Comparison of ENCODE assay signal across 18 cellular contexts in the genomic region with DNA sequence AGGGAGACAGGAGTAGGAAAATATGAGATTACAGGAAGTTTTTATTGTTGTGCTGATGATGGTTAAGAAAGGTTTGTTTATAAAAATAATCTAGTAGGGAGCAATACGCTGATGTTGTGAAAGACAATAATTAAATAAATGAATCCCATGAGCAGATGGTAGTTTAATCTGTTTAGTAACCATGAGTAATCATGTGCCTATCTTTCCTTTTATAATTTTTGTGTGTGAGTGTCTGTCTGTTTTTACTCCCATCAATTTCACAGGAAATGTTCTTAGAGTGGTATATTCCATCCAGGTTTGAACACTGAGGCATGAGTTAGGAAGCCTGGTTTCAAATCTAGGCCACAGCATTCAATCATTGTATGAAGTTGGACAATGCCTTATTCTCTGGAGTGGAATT.
DNase-seq lines count a peak whose midpoint lies in the region; ATAC-seq and TF ChIP-seq lines count a peak whose summit lies in the region.
"Had no signal": no experiment of that assay in that cellular context is flagged by ENCODE, and none has a peak within 500 bp of the region (broad histone marks: within the 10 kb centered on the region; RNA-seq: fewer than 3 reads in every experiment).

No MANE protein-coding gene starts in this region.

- TF ChIP-seq POLR2A in spleen (IDR thresholded peaks at IDR 0.05), result no peak

- H3F3A ChIP-seq in SK-N-SH (replicated peaks; ENCODE audit: insufficient read depth), result no peaks in the 10 kb centered on the region

- no peak overlapping the region for H2AFZ ChIP-seq in SK-N-SH (ENCODE audit: low read depth)

- no peaks in the 10 kb centered on the region for H3K79me2 ChIP-seq in SK-N-SH (ENCODE audit: insufficient read depth)

- peaks cover 28% of the 10 kb centered on the region for H3K4me1 Mint-ChIP-seq in mesothelial cell of epicardium
- H3K4me1 Mint-ChIP-seq in activated naive CD8-positive, alpha-beta T cell treated with anti-CD3 and anti-CD28 coated beads, Interleukin-2, amount 50 U/mL, for 24 hours, result no peaks in the 10 kb centered on the region

- CTCF ChIA-PET in SK-N-SH (lab: Yijun Ruan, JAX), result interaction anchor here (0.6 to 1.3 kb wide), 2 partner anchors 32 to 249 kb away, joined by 3 read pairs; no protein-coding TSS in a partner anchor

- no peak for ATAC-seq in SK-N-SH treated with all-trans-retinoic acid at 6 μM for 48 hours
- no peak for ATAC-seq in activated naive CD8-positive, alpha-beta T cell treated with anti-CD3 and anti-CD28 coated beads, Interleukin-2, amount 50 U/mL, for 24 hours
- ATAC-seq: A549; CD8-positive, alpha-beta T cell; K562 had no signal

- no peak for DNase-seq in SK-N-SH
- peak; percentile 58 for DNase-seq in G401 (ENCODE audit: low spot score)
- peak; percentile 41 for DNase-seq in NCI-H82 treated with DMSO at 0.1 percent for 48 hours (lab: John Stamatoyannopoulos, UW; ENCODE audit: unreplicated experiment)
- DNase-seq in mesothelial cell of epicardium (ENCODE audit: low spot score in 2 of 2, unreplicated experiment in 2 of 2), result no peak
- no peak for DNase-seq in activated naive CD8-positive, alpha-beta T cell treated with anti-CD3 and anti-CD28 coated beads, Interleukin-2, amount 50 U/mL, for 24 hours
- DNase-seq in NCI-H1048 (lab: John Stamatoyannopoulos, UW), result no peak
- no peak for DNase-seq in spleen
- DNase-seq: Calu3; CD8-positive, alpha-beta T cell; DND-41; EL; GOT3; H7; IMR-90 had no signal

- no peaks in the 10 kb centered on the region for H3K9me2 ChIP-seq in SK-N-SH

- no peak overlapping the region for H3K9ac ChIP-seq in SK-N-SH
- H3K9ac ChIP-seq: BLaER1 treated with 17β-estradiol and CSF1 and Interleukin-3, amounts not matched to agents 10 nM and 100 nM had no signal

- WGBS in SK-N-SH (ENCODE audit: low lambda C conversion rate), result 13% methylated on average over 1 of the region's 1 CpG
- 68 to 92% (median 82%) methylated on average over 1 of the region's 1 CpG for WGBS in spleen, 5 donors

- H3K4me2 ChIP-seq in SK-N-SH, result no peak overlapping the region
- H3K4me2 ChIP-seq: A549; BLaER1 treated with 17β-estradiol and CSF1 and Interleukin-3, amounts not matched to agents 10 nM and 100 nM had no signal

- H3K9me3 ChIP-seq in SK-N-SH (no peaks in the 10 kb centered on the region), spleen (no peaks in the 10 kb centered on the region)
- H3K9me3 ChIP-seq: A549; BLaER1 treated with 17β-estradiol and CSF1 and Interleukin-3, amounts not matched to agents 10 nM and 100 nM had no signal

- peaks cover 4% of the 10 kb centered on the region for H3K9me3 Mint-ChIP-seq in mesothelial cell of epicardium
- no peaks in the 10 kb centered on the region for H3K9me3 Mint-ChIP-seq in activated naive CD8-positive, alpha-beta T cell treated with anti-CD3 and anti-CD28 coated beads, Interleukin-2, amount 50 U/mL, for 24 hours
- H3K9me3 Mint-ChIP-seq: CD8-positive, alpha-beta T cell had no signal

- H3K4me1 ChIP-seq in SK-N-SH (ENCODE audit: control insufficient read depth in 1 of 2, insufficient read depth in 2 of 2, low read depth in 1 of 2, low read length in 1 of 2) (no peaks in the 10 kb centered on the region; a peak in 2 of 4 replicates), spleen (no peaks in the 10 kb centered on the region)
- H3K4me1 ChIP-seq: A549 had no signal

- POLR2A ChIA-PET in SK-N-SH (lab: Yijun Ruan, JAX), result no interaction called here

- no peaks in the 10 kb centered on the region for H3K36me3 ChIP-seq in SK-N-SH (replicated peaks in 1 of 2; ENCODE audit: control insufficient read depth in 1 of 2, insufficient read depth in 2 of 2, low read length in 1 of 2)
- no peaks in the 10 kb centered on the region for H3K36me3 ChIP-seq in spleen
- H3K36me3 ChIP-seq: BLaER1 treated with 17β-estradiol and CSF1 and Interleukin-3, amounts not matched to agents 10 nM and 100 nM had no signal

- intact Hi-C loops in spleen (cut with DNase I; ENCODE audit: low total_unique reads), result no loop called here

- TF ChIP-seq RAD21 in SK-N-SH (IDR thresholded peaks at IDR 0.05; ENCODE audit: low read length), result no peak

- peaks cover 3% of the 10 kb centered on the region for H3K36me3 Mint-ChIP-seq in mesothelial cell of epicardium
- H3K36me3 Mint-ChIP-seq in activated naive CD8-positive, alpha-beta T cell treated with anti-CD3 and anti-CD28 coated beads, Interleukin-2, amount 50 U/mL, for 24 hours (ENCODE audit: low read depth), result no peaks in the 10 kb centered on the region
- H3K36me3 Mint-ChIP-seq: CD8-positive, alpha-beta T cell had no signal

- no peaks in the 10 kb centered on the region for H4K20me1 ChIP-seq in SK-N-SH (ENCODE audit: insufficient read depth)
- H4K20me1 ChIP-seq: BLaER1 treated with 17β-estradiol and CSF1 and Interleukin-3, amounts not matched to agents 10 nM and 100 nM had no signal

- H3K27me3 Mint-ChIP-seq in mesothelial cell of epicardium (ENCODE audit: low read depth), result peaks cover 2% of the 10 kb centered on the region
- no peaks in the 10 kb centered on the region for H3K27me3 Mint-ChIP-seq in activated naive CD8-positive, alpha-beta T cell treated with anti-CD3 and anti-CD28 coated beads, Interleukin-2, amount 50 U/mL, for 24 hours

- H3K4me3 Mint-ChIP-seq in mesothelial cell of epicardium, result no peak overlapping the region
- no peak overlapping the region for H3K4me3 Mint-ChIP-seq in activated naive CD8-positive, alpha-beta T cell treated with anti-CD3 and anti-CD28 coated beads, Interleukin-2, amount 50 U/mL, for 24 hours
- H3K4me3 Mint-ChIP-seq: CD8-positive, alpha-beta T cell had no signal

- no peak for TF ChIP-seq CTCF in SK-N-SH (IDR thresholded peaks at IDR 0.05)
- no peak for TF ChIP-seq CTCF in mesothelial cell of epicardium (IDR thresholded peaks at IDR 0.05; ENCODE audit: unreplicated experiment)
- TF ChIP-seq CTCF in spleen (IDR thresholded peaks at IDR 0.05 in 8 of 11, conservative IDR thresholded peaks at IDR 0.05 in 3 of 11), result no peak

- in situ Hi-C loops in G401 (cut with HindIII; ENCODE audit: low sequenced_read_pairs), result no loop called here

- no peak for TF ChIP-seq EP300 in SK-N-SH (IDR thresholded peaks at IDR 0.05; ENCODE audit: borderline replicate concordance in 1 of 2, low read depth in 1 of 2, low read length in 1 of 2)

- H3K27ac ChIP-seq in SK-N-SH (ENCODE audit: low read depth in 2 of 2, low read length in 1 of 2) (peak overlapping the region in 1 of 2 experiments; percentile 34; a peak in 2 of 4 replicates), spleen (no peak overlapping the region)
- H3K27ac ChIP-seq: A549; BLaER1 treated with 17β-estradiol and CSF1 and Interleukin-3, amounts not matched to agents 10 nM and 100 nM had no signal

- H3K27me3 ChIP-seq in SK-N-SH (ENCODE audit: insufficient read depth) (no peaks in the 10 kb centered on the region), spleen (replicated peaks in 1 of 7) (no peaks in the 10 kb centered on the region)
- H3K27me3 ChIP-seq: BLaER1 treated with 17β-estradiol and CSF1 and Interleukin-3, amounts not matched to agents 10 nM and 100 nM had no signal

- H3K4me3 ChIP-seq in SK-N-SH (ENCODE audit: low read depth in 2 of 2, low read length in 1 of 2) (no peak overlapping the region), spleen (no peak overlapping the region)
- H3K4me3 ChIP-seq: A549; BLaER1 treated with 17β-estradiol and CSF1 and Interleukin-3, amounts not matched to agents 10 nM and 100 nM; K562 had no signal

- H3K27ac Mint-ChIP-seq in mesothelial cell of epicardium, result peak overlapping the region; percentile 51
- H3K27ac Mint-ChIP-seq in activated naive CD8-positive, alpha-beta T cell treated with anti-CD3 and anti-CD28 coated beads, Interleukin-2, amount 50 U/mL, for 24 hours, result no peak overlapping the region
- H3K27ac Mint-ChIP-seq: CD8-positive, alpha-beta T cell had no signal

TF ChIP-seq in SK-N-SH treated with all-trans-retinoic acid at 6 μM for 48 hours, 23 proteins besides CTCF, POLR2A, EP300 and RAD21 (continues in another document):
- TF ChIP-seq TCF4 (CRISPR knock-in tag; IDR thresholded peaks at IDR 0.05; ENCODE audit: borderline replicate concordance), result peak; percentile 44; the same call in 1 of the 2 replicates
- TF ChIP-seq, protein P1, sequence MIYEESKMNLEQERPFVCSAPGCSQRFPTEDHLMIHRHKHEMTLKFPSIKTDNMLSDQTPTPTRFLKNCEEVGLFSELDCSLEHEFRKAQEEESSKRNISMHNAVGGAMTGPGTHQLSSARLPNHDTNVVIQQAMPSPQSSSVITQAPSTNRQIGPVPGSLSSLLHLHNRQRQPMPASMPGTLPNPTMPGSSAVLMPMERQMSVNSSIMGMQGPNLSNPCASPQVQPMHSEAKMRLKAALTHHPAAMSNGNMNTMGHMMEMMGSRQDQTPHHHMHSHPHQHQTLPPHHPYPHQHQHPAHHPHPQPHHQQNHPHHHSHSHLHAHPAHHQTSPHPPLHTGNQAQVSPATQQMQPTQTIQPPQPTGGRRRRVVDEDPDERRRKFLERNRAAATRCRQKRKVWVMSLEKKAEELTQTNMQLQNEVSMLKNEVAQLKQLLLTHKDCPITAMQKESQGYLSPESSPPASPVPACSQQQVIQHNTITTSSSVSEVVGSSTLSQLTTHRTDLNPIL (CRISPR knock-in tag; IDR thresholded peaks at IDR 0.05; ENCODE audit: low read depth), result peak; percentile 48; the same call in 1 of the 2 replicates

TF ChIP-seq in SK-N-SH, 30 proteins besides CTCF, POLR2A, EP300 and RAD21 (continues in another document):
- no peak for TF ChIP-seq RXRA (IDR thresholded peaks at IDR 0.05; ENCODE audit: borderline replicate concordance, low read depth)
- TF ChIP-seq, protein P2, sequence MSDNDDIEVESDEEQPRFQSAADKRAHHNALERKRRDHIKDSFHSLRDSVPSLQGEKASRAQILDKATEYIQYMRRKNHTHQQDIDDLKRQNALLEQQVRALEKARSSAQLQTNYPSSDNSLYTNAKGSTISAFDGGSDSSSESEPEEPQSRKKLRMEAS (IDR thresholded peaks at IDR 0.05; ENCODE audit: low read depth), result no peak

Comparison
In these comparisons a context has a peak if more than half of its experiments do, and no peak if none do; other contexts are left out.
1. DNase-seq: peak in G401 (single experiment) and NCI-H82 treated with DMSO at 0.1 percent for 48 hours (single experiment); none in SK-N-SH (single experiment), mesothelial cell of epicardium (0 of 2), activated naive CD8-positive, alpha-beta T cell treated with anti-CD3 and anti-CD28 coated beads, Interleukin-2, amount 50 U/mL, for 24 hours (single experiment), NCI-H1048 (single experiment) and spleen (single experiment).